Comparison of ENCODE assay signal across 1 cellular context in the genomic region with DNA sequence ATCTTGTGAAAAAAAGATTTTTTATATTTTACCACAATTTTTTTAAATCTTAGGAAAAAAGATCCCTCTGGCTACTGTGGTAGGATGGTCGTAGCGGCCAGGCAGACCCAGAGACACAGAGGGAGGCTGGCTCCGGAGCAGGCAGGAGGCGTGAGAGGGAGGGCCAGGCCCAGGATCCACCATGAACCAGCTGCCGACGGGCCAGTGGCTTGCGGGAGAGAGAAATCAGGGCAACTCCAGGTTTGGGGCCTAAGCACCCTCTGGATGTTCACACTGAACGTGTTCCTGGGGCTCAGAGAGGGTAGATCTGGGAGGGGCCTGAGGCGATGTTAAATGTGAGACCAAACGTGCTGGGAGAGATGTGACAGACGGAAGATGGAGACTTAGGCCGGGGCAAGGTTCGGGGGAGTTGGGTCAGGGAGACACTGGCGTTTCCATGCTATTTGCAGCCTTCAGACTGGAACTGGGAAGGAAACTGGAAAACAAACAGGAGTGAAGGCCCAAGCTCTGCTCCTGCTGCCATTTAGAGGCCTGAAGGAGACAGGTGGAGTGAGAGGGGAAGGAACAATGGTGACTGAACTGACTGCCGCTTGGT.
TF ChIP-seq lines count a peak whose summit lies in the region.

No MANE protein-coding gene starts in this region.

TF ChIP-seq in SK-N-SH, 30 proteins besides CTCF, POLR2A, EP300 and RAD21 (continued from another document):
- TF ChIP-seq EZH2phosphoT487 (IDR thresholded peaks at IDR 0.05; ENCODE audit: borderline replicate concordance, low read depth) (no peak), TAF1 (IDR thresholded peaks at IDR 0.05; ENCODE audit: borderline replicate concordance, low read depth, low read length) (no peak), NRF1 (IDR thresholded peaks at IDR 0.05; ENCODE audit: low read depth, low read length) (no peak), MXI1 (IDR thresholded peaks at IDR 0.05; ENCODE audit: low read depth, low read length) (no peak)
TF ChIP-seq in SK-N-SH: peak in this region for 0.
